In genomic region chr2:69535739-69536374, GRCh38 we compare ENCODE assay signal across 1 cellular context.
TF ChIP-seq lines count a peak whose summit lies in the region.

No MANE protein-coding gene starts in this region.

TF ChIP-seq in GM12878, 131 proteins besides CTCF, POLR2A, EP300 and RAD21 (continued from another document):
- TF ChIP-seq DPF2 (IDR thresholded peaks at IDR 0.05) = 0 out of 2 replicates have a peak, but pooled peaks have one; percentile 26
